In genomic region chr3:111978493-111978832, GRCh38 we compare ENCODE assay signal across 1 cellular context.
TF ChIP-seq lines count a peak whose summit lies in the region.

No MANE protein-coding gene starts in this region.

TF ChIP-seq in HCT116, 20 proteins besides CTCF, POLR2A, EP300 and RAD21 (continued from another document):
- no peak for TF ChIP-seq REST (IDR thresholded peaks at IDR 0.05; ENCODE audit: low read depth)
